In the genomic region with DNA sequence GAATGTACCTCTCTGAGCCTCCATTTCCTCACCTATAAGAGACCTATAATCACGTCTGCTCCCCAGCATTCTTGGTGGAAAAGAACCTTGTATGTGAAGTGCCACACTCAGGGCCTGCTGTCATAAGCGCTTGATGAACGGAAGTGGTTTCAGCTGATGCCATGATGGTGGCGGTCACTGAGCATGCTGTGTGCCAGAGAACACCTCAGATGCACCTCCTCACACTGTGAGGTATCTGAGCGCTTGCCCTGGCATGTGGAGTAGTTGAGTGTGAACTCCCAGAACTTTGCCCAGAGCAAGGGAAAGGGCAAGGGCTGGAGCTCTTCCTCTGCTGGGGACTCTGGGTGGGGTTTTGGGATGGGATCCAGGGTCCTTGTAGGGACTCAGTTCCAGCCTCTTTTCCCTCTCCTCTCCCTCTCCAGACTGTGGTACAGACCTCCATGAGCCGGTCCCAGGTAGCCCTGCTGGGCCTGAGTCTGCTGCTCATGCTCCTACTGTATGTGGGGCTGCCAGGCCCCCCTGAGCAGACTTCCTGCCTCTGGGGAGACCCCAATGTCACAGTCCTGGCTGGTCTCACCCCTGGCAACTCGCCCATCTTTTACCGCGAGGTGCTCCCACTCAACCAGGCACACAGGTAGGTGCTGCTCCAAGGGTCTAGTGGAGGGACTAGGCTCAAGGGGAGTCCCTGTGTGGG, we compare ENCODE assay signal across 1 cellular context.
TF ChIP-seq lines count a peak whose summit lies in the region.

No MANE protein-coding gene starts in this region.

TF ChIP-seq in HepG2, 621 proteins besides CTCF, POLR2A, EP300 and RAD21:
- TF ChIP-seq ISL2 (CRISPR knock-in tag; IDR thresholded peaks at IDR 0.05) (no peak), MEF2D (CRISPR knock-in tag; IDR thresholded peaks at IDR 0.05) (no peak), AGO2 (optimal IDR thresholded peaks at IDR 0.05; ENCODE audit: low read depth, low read length) (peak; percentile 11)
- TF ChIP-seq, protein P1, sequence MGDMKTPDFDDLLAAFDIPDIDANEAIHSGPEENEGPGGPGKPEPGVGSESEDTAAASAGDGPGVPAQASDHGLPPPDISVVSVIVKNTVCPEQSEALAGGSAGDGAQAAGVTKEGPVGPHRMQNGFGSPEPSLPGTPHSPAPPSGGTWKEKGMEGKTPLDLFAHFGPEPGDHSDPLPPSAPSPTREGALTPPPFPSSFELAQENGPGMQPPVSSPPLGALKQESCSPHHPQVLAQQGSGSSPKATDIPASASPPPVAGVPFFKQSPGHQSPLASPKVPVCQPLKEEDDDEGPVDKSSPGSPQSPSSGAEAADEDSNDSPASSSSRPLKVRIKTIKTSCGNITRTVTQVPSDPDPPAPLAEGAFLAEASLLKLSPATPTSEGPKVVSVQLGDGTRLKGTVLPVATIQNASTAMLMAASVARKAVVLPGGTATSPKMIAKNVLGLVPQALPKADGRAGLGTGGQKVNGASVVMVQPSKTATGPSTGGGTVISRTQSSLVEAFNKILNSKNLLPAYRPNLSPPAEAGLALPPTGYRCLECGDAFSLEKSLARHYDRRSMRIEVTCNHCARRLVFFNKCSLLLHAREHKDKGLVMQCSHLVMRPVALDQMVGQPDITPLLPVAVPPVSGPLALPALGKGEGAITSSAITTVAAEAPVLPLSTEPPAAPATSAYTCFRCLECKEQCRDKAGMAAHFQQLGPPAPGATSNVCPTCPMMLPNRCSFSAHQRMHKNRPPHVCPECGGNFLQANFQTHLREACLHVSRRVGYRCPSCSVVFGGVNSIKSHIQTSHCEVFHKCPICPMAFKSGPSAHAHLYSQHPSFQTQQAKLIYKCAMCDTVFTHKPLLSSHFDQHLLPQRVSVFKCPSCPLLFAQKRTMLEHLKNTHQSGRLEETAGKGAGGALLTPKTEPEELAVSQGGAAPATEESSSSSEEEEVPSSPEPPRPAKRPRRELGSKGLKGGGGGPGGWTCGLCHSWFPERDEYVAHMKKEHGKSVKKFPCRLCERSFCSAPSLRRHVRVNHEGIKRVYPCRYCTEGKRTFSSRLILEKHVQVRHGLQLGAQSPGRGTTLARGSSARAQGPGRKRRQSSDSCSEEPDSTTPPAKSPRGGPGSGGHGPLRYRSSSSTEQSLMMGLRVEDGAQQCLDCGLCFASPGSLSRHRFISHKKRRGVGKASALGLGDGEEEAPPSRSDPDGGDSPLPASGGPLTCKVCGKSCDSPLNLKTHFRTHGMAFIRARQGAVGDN (CRISPR knock-in tag; IDR thresholded peaks at IDR 0.05), result 0 out of 2 replicates have a peak, but pooled peaks have one; percentile 13
